8 cellular contexts compared by ENCODE assay signal in the genomic region with DNA sequence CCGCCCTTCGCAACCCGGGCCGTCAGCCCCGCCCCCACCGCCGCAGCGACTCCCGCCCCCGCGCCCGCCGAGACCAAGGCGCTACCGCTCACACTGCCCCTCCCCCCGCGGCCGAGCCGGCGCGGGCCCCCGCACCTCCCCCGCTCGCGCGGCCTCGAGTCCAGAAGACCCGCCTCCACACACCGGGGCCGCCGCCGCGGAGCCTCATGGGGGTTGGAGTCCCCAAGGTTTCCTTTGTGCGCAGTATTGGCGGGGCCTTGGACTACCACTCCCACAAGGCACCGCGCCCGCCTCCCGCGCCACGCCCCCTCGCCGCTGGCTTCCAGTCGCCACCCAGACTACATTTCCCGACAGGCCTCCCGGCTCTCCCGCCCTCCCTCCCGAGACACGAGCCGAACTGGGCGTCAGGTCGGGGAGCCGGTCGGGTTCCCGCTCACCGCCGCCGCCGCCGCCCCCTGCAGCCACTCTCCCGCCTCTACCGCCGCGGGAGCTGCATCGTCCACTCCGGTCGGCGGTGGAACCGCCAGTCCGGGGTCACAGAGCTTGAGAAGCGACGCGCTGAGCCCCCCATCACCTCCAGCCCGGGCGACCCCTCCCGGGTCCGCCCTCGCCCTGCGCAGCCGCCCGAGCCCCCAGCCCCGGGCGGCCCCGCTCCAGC. TPM values are rescaled to one million over a fixed set of nuclear protein-coding genes. Genes with fewer than 3 reads are reported as not detected.
DNase-seq lines count a peak whose midpoint lies in the region; ATAC-seq, FAIRE-seq and TF ChIP-seq lines count a peak whose summit lies in the region.

Gene PHF13 (plus strand): TSS at position 371 of the 658 bp plus-strand sequence. CDS start 336 bp downstream, outside the sequence.

- H3K36me3 ChIP-seq in kidney (ENCODE audit: control insufficient read depth in 1 of 2, insufficient read depth in 2 of 2, low read length in 2 of 2) = peaks cover 0 to 4% of the 10 kb centered on the region in 2 donors

- TF ChIP-seq CTCF in kidney (IDR thresholded peaks at IDR 0.05; ENCODE audit: borderline replicate concordance, extremely low read depth, insufficient read depth) = no peak

- no peak for FAIRE-seq in kidney (lab: Jason Lieb, UNC)

- H3K4me1 ChIP-seq in kidney (ENCODE audit: control insufficient read depth in 1 of 2, insufficient read depth in 1 of 2, low read depth in 1 of 2, low read length in 2 of 2) = no peaks in the 10 kb centered on the region

- H3K4me3 ChIP-seq in kidney (ENCODE audit: low read length in 2 of 2) = peak within 1 kb of the TSS; percentile 87 to 94

- DNase-seq in Ammon's horn (ENCODE audit: low spot score) (peak; percentile 98), GM19238 (ENCODE audit: insufficient read length, low spot score) (peak; percentile 100), NCI-H510A (lab: John Stamatoyannopoulos, UW) (peak; percentile 99), cerebellar nuclear complex (lab: John Stamatoyannopoulos, UW) (peak; percentile 89 to 98), kidney (peak; percentile 100)
- DNase-seq in activated CD4-positive, alpha-beta T cell treated with anti-CD3 and anti-CD28 coated beads for 1 hour = peak; percentile 99
- peak; percentile 99 for DNase-seq in stimulated activated CD4-positive, alpha-beta T cell treated with anti-CD3 and anti-CD28 coated beads, Interleukin-15, amount 100 ng/mL, for 1 hour (ENCODE audit: low read depth in 1 of 2, low spot score in 1 of 2)

- intact Hi-C loops in kidney (cut with DNase I) = no loop called here

- peak within 1 kb of the TSS; percentile 96 to 97 for H3K27ac ChIP-seq in kidney (ENCODE audit: low read depth in 2 of 2, low read length in 2 of 2)

- peak; percentile 89 for ATAC-seq in HG03439 (IDR thresholded peaks at IDR 0.05; ENCODE audit: unreplicated experiment)

- H3K9me3 ChIP-seq in kidney (ENCODE audit: control insufficient read depth in 1 of 2, low read length in 2 of 2) = no peaks in the 10 kb centered on the region

- H3K9ac ChIP-seq in kidney (ENCODE audit: low read length in 2 of 2) = peak within 1 kb of the TSS; percentile 85 to 95

RNA-seq across cellular contexts. Expression of gene PHF13, which starts in this region (rescaled TPM):
- 11.0 TPM for total RNA-seq in kidney
- polyA plus RNA-seq in kidney (ENCODE audit: insufficient read depth, low read depth, low replicate concordance) = 6.0 TPM

Comparison
In these comparisons a context has a peak if more than half of its experiments do, and no peak if none do; other contexts are left out.
1. Peak in every context shown above with its lines: DNase-seq, ATAC-seq, H3K4me3 ChIP-seq and H3K27ac ChIP-seq.